In genomic region chr7:139423091-139423490, GRCh38 we compare ENCODE assay signal across 14 cellular contexts.
A peak's percentile ranks its signal among the peaks of the same experiment; 100 is the strongest.
DNase-seq lines count a peak whose midpoint lies in the region; TF ChIP-seq lines count a peak whose summit lies in the region.
"Had no signal": no experiment of that assay in that cellular context is flagged by ENCODE, and none has a peak within 500 bp of the region (broad histone marks: within the 10 kb centered on the region; RNA-seq: fewer than 3 reads in every experiment).

No MANE protein-coding gene starts in this region.

- no peaks in the 10 kb centered on the region for H3K27me3 ChIP-seq in layer of hippocampus (ENCODE audit: control insufficient read depth, insufficient read depth, low read length)
- H3K27me3 ChIP-seq: BLaER1, MG63 had no signal

- H3K4me3 ChIP-seq in choroid plexus epithelial cell (ENCODE audit: low read depth, low read length) = no peak overlapping the region
- H3K4me3 ChIP-seq: BLaER1, MG63 had no signal

- no peaks in the 10 kb centered on the region for H3K27me3 Mint-ChIP-seq in progenitor cell of endocrine pancreas
- H3K27me3 Mint-ChIP-seq in type B pancreatic cell = no peaks in the 10 kb centered on the region
- H3K27me3 Mint-ChIP-seq in MCF 10A (ENCODE audit: insufficient read depth, unreplicated experiment) = no peaks in the 10 kb centered on the region

- H3K9me3 Mint-ChIP-seq in progenitor cell of endocrine pancreas (ENCODE audit: low read depth) = no peaks in the 10 kb centered on the region
- H3K9me3 Mint-ChIP-seq in type B pancreatic cell = no peaks in the 10 kb centered on the region
- H3K9me3 Mint-ChIP-seq in MCF 10A (ENCODE audit: unreplicated experiment) = no peaks in the 10 kb centered on the region

- CTCF ChIA-PET in MCF 10A (lab: Yijun Ruan, JAX) = interaction anchor here (0.6 kb wide), 1 partner anchor 494 kb away, joined by 3 read pairs; no protein-coding TSS in a partner anchor

- no peak overlapping the region for H3K4me3 Mint-ChIP-seq in progenitor cell of endocrine pancreas (ENCODE audit: low read depth)
- H3K4me3 Mint-ChIP-seq in type B pancreatic cell = no peak overlapping the region
- no peak overlapping the region for H3K4me3 Mint-ChIP-seq in MCF 10A (ENCODE audit: unreplicated experiment)

- intact Hi-C loops in MCF 10A (cut with micrococcal nuclease) = no loop called here

- peak overlapping the region; percentile 80 for H3K27ac ChIP-seq in layer of hippocampus (ENCODE audit: low read depth, low read length)
- H3K27ac ChIP-seq: BLaER1 had no signal

- H3K4me1 Mint-ChIP-seq in progenitor cell of endocrine pancreas (ENCODE audit: low read depth) (no peaks in the 10 kb centered on the region), type B pancreatic cell (ENCODE audit: unreplicated experiment) (peaks cover 4% of the 10 kb centered on the region), MCF 10A (ENCODE audit: insufficient read depth, unreplicated experiment) (no peaks in the 10 kb centered on the region)

- DNase-seq in choroid plexus epithelial cell (ENCODE audit: low read depth) = peak; percentile 87
- no peak for DNase-seq in progenitor cell of endocrine pancreas (ENCODE audit: low spot score, unreplicated experiment)
- DNase-seq in type B pancreatic cell (ENCODE audit: extremely low spot score, unreplicated experiment) = no peak
- DNase-seq in GM10266 (ENCODE audit: extremely low spot score) = no peak
- DNase-seq in MCF 10A (ENCODE audit: unreplicated experiment) = no peak
- DNase-seq in NCI-H1436 treated with DMSO at 0.1 percent for 48 hours (lab: John Stamatoyannopoulos, UW) = no peak
- DNase-seq: KG1, MG63, NCI-H1105, NCI-H2029 treated with DMSO at 0.1 percent for 48 hours, NCI-H510A, SIG-M5 had no signal

- H3K27ac Mint-ChIP-seq in progenitor cell of endocrine pancreas = peak overlapping the region; percentile 46
- peak overlapping the region; percentile 54 for H3K27ac Mint-ChIP-seq in type B pancreatic cell
- no peak overlapping the region for H3K27ac Mint-ChIP-seq in MCF 10A (ENCODE audit: low read depth, unreplicated experiment)

- H3K36me3 Mint-ChIP-seq in progenitor cell of endocrine pancreas (ENCODE audit: insufficient read depth) = peaks cover 19% of the 10 kb centered on the region
- H3K36me3 Mint-ChIP-seq in type B pancreatic cell = peaks cover 31% of the 10 kb centered on the region
- peaks cover 86% of the 10 kb centered on the region for H3K36me3 Mint-ChIP-seq in MCF 10A (ENCODE audit: insufficient read depth, unreplicated experiment)

- TF ChIP-seq CTCF in choroid plexus epithelial cell (conservative IDR thresholded peaks at IDR 0.05; ENCODE audit: low read depth, low read length) = no peak
- no peak for TF ChIP-seq CTCF in progenitor cell of endocrine pancreas (IDR thresholded peaks at IDR 0.05; ENCODE audit: unreplicated experiment)
- TF ChIP-seq CTCF in type B pancreatic cell (conservative IDR thresholded peaks at IDR 0.05) = no peak
- no peak for TF ChIP-seq CTCF in GM10266 (IDR thresholded peaks at IDR 0.05; ENCODE audit: control insufficient read depth, insufficient read depth, low read depth, missing control alignments)
- TF ChIP-seq CTCF in MCF 10A (IDR thresholded peaks at IDR 0.05; ENCODE audit: unreplicated experiment) = no peak

- BruUV-seq in MCF 10A (replicated peaks; lab: Mats Ljungman, UMichigan) = no TSS peak

- POLR2A ChIA-PET in MCF 10A (lab: Yijun Ruan, JAX) = interaction anchor here (0.5 to 1.0 kb wide), 3 partner anchors 21 to 308 kb away, joined by 3 to 5 read pairs (median 3); no protein-coding TSS in a partner anchor
